Comparison of ENCODE assay signal across 20 cellular contexts in the genomic region with DNA sequence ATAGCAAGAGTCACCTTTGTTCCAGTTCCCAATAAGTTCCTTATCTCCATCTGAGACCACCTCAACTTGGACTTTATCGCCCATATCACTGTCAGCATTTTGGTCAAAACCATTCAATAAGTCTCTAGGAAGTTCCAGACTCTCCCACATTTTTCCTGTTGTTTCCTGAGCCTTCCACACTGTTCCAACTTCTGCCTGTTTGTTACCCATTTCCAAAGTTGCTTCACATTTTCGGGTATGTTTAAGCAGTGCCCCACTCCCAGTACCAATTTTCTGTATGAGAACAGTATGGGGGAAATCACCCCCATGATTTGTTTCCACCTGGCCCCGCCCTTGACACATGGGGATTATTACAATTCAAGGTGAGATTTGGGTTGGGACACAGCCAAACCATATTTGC. TPM values are rescaled to one million over a fixed set of nuclear protein-coding genes. Genes with fewer than 3 reads are reported as not detected.
A peak's percentile ranks its signal among the peaks of the same experiment; 100 is the strongest.
DNase-seq lines count a peak whose midpoint lies in the region; ATAC-seq, FAIRE-seq and TF ChIP-seq lines count a peak whose summit lies in the region.
"Had no signal": no experiment of that assay in that cellular context is flagged by ENCODE, and none has a peak within 500 bp of the region (broad histone marks: within the 10 kb centered on the region; RNA-seq: fewer than 3 reads in every experiment).

No MANE protein-coding gene starts in this region.

- intact Hi-C loops in HepG2 (cut with micrococcal nuclease; ENCODE audit: unreplicated experiment) (no loop called here), right lobe of liver (cut with DNase I) (no loop called here), gastrocnemius medialis (cut with DNase I; ENCODE audit: low total_unique reads) (no loop called here), Calu3 (cut with micrococcal nuclease; ENCODE audit: unreplicated experiment) (no loop called here)
- intact Hi-C loops in activated naive CD4-positive, alpha-beta T cell treated with anti-CD3 and anti-CD28 coated beads for 36 hours (cut with micrococcal nuclease) = no loop called here

- no peak overlapping the region for H3K4me2 ChIP-seq in HepG2 (ENCODE audit: low read depth, low read length)
- H3K4me2 ChIP-seq: BLaER1 had no signal

- in situ Hi-C loops in HepG2 (cut with HindIII; ENCODE audit: extremely low pct_ligation_motif_present, low pct_unique_long_range_greater_than_20kb) (no loop called here), gastrocnemius medialis (cut with MboI; ENCODE audit: low sequenced_read_pairs in 4 of 4) (no loop called here)

- H2AFZ ChIP-seq in HepG2 (ENCODE audit: low read length) = no peak overlapping the region
- H2AFZ ChIP-seq: GM23248 had no signal

- H3K36me3 ChIP-seq in HepG2 (replicated peaks in 1 of 2; ENCODE audit: control insufficient read depth in 1 of 2, insufficient read depth in 2 of 2, low read length in 2 of 2) = peaks cover 13 to 30% of the 10 kb centered on the region in 2 experiments
- peaks cover 0 to 23% (median 5%) of the 10 kb centered on the region in 4 donors for H3K36me3 ChIP-seq in right lobe of liver
- peaks cover 26 to 29% of the 10 kb centered on the region in 2 experiments for H3K36me3 ChIP-seq in HEK293 (ENCODE audit: control insufficient read depth in 2 of 2, insufficient read depth in 1 of 2, low read length in 2 of 2)
- H3K36me3 ChIP-seq in gastrocnemius medialis = peaks cover 0 to 29% of the 10 kb centered on the region in 2 donors

- no peaks in the 10 kb centered on the region for H4K20me1 ChIP-seq in HepG2 (ENCODE audit: insufficient read depth, low read length)
- H4K20me1 ChIP-seq: BLaER1 had no signal

- peak overlapping the region; percentile 22 for H3K27ac ChIP-seq in HepG2 (ENCODE audit: extremely low read length, insufficient read depth, low read length)
- peak overlapping the region in 1 of 3 donors; percentile 53 for H3K27ac ChIP-seq in right lobe of liver
- H3K27ac ChIP-seq in HEK293 (ENCODE audit: extremely low read depth, low read depth, low read length) = no peak overlapping the region
- H3K27ac ChIP-seq in gastrocnemius medialis = peak overlapping the region; percentile 30 to 41 (median 36)
- H3K27ac ChIP-seq: BLaER1, GM23248 had no signal

- CTCF ChIA-PET in HepG2 (lab: Yijun Ruan, JAX; ENCODE audit: low intra/inter-chr PET ratio, low total read pairs) = no interaction called here
- CTCF ChIA-PET in HEK293 (lab: Yijun Ruan, JAX) = no interaction called here
- CTCF ChIA-PET in Calu3 (lab: Charles Lee) = no interaction called here
- CTCF ChIA-PET in activated naive CD4-positive, alpha-beta T cell treated with anti-CD3 and anti-CD28 coated beads for 36 hours (lab: Charles Lee) = no interaction called here

- no peak for TF ChIP-seq POLR2A in HepG2 (IDR thresholded peaks at IDR 0.05; ENCODE audit: insufficient read depth in 1 of 2, low read depth in 2 of 2, low read length in 2 of 2)
- TF ChIP-seq POLR2A in right lobe of liver (IDR thresholded peaks at IDR 0.05) = no peak
- no peak for TF ChIP-seq POLR2A in gastrocnemius medialis (IDR thresholded peaks at IDR 0.05)

- no peaks in the 10 kb centered on the region for H3K4me1 Mint-ChIP-seq in endothelial cell (ENCODE audit: unreplicated experiment)
- H3K4me1 Mint-ChIP-seq in Calu3 (ENCODE audit: low read depth, unreplicated experiment) = no peaks in the 10 kb centered on the region
- peaks cover 11% of the 10 kb centered on the region for H3K4me1 Mint-ChIP-seq in activated naive CD4-positive, alpha-beta T cell treated with anti-CD3 and anti-CD28 coated beads for 36 hours (ENCODE audit: low read depth)

- peaks cover 5% of the 10 kb centered on the region for H3K9me3 Mint-ChIP-seq in endothelial cell (ENCODE audit: unreplicated experiment)
- no peaks in the 10 kb centered on the region for H3K9me3 Mint-ChIP-seq in Calu3 (ENCODE audit: low read depth, unreplicated experiment)
- peaks cover 1% of the 10 kb centered on the region for H3K9me3 Mint-ChIP-seq in activated naive CD4-positive, alpha-beta T cell treated with anti-CD3 and anti-CD28 coated beads for 36 hours

- no peak for TF ChIP-seq RAD21 in HepG2 (CRISPR knock-in tag; IDR thresholded peaks at IDR 0.05)

- no peak for TF ChIP-seq CTCF in HepG2 (CRISPR knock-in tag; IDR thresholded peaks at IDR 0.05)
- TF ChIP-seq CTCF in right lobe of liver (IDR thresholded peaks at IDR 0.05) = no peak
- no peak for TF ChIP-seq CTCF in HEK293 (tag by site-specific recombination; IDR thresholded peaks at IDR 0.05)
- TF ChIP-seq CTCF in endothelial cell (IDR thresholded peaks at IDR 0.05; ENCODE audit: unreplicated experiment) = no peak
- TF ChIP-seq CTCF in gastrocnemius medialis (IDR thresholded peaks at IDR 0.05 in 4 of 5, conservative IDR thresholded peaks at IDR 0.05 in 1 of 5) = no peak
- TF ChIP-seq CTCF in Calu3 (IDR thresholded peaks at IDR 0.05; ENCODE audit: unreplicated experiment) = no peak

- peaks cover 2% of the 10 kb centered on the region for H3K27me3 Mint-ChIP-seq in endothelial cell (ENCODE audit: unreplicated experiment)
- H3K27me3 Mint-ChIP-seq in Calu3 (ENCODE audit: unreplicated experiment) = no peaks in the 10 kb centered on the region
- no peaks in the 10 kb centered on the region for H3K27me3 Mint-ChIP-seq in activated naive CD4-positive, alpha-beta T cell treated with anti-CD3 and anti-CD28 coated beads for 36 hours (ENCODE audit: low read depth)
- H3K27me3 Mint-ChIP-seq: CD4-positive, alpha-beta memory T cell; IgD-negative memory B cell had no signal

- H3K4me3 ChIP-seq in HepG2 (replicated peaks in 1 of 3; ENCODE audit: insufficient read depth in 1 of 3, low read depth in 2 of 3, low read length in 3 of 3) (no peak overlapping the region), right lobe of liver (no peak overlapping the region), HEK293 (ENCODE audit: low read depth, low read length) (no peak overlapping the region), gastrocnemius medialis (no peak overlapping the region)
- H3K4me3 ChIP-seq: GM23248, HAP-1 had no signal

- H3K36me3 Mint-ChIP-seq in endothelial cell (ENCODE audit: low read depth, unreplicated experiment) (peaks cover 39% of the 10 kb centered on the region), Calu3 (ENCODE audit: insufficient read depth, unreplicated experiment) (peaks cover 14% of the 10 kb centered on the region)
- peaks cover 35% of the 10 kb centered on the region for H3K36me3 Mint-ChIP-seq in activated naive CD4-positive, alpha-beta T cell treated with anti-CD3 and anti-CD28 coated beads for 36 hours (ENCODE audit: low read depth)

- FAIRE-seq in HepG2 (lab: Jason Lieb, UNC) = no peak
- FAIRE-seq: D721Med, G401.6, GM12891, HTR-8/SVneo had no signal

- POLR2A ChIA-PET in HepG2 (lab: Yijun Ruan, JAX) = interaction anchor here (1.4 kb wide), 1 partner anchor 26 kb away, joined by 4 read pairs; no protein-coding TSS in a partner anchor
- POLR2A ChIA-PET in HEK293 (lab: Yijun Ruan, JAX) = interaction anchor here (0.6 kb wide), 1 partner anchor 230 kb away, joined by 7 read pairs; no protein-coding TSS in a partner anchor

- H3K9me3 ChIP-seq in HepG2 (ENCODE audit: low read length) (0 out of 2 replicates have a peak, but pooled peaks cover 9% of the 10 kb centered on the region), right lobe of liver (no peaks in the 10 kb centered on the region), HEK293 (ENCODE audit: control insufficient read depth, insufficient read depth, low read depth, low read length) (no peaks in the 10 kb centered on the region), gastrocnemius medialis (no peaks in the 10 kb centered on the region)

- WGBS in HepG2 (ENCODE audit: low lambda C conversion rate) = 97% methylated on average over 3 of the region's 3 CpGs
- WGBS in right lobe of liver (ENCODE audit: insufficient coverage, low coverage, low lambda C conversion rate, missing lambda C conversion rate) = 81% methylated on average over 3 of the region's 3 CpGs

- no peak for ATAC-seq in HepG2
- no peak for ATAC-seq in right lobe of liver
- ATAC-seq in gastrocnemius medialis = no peak

- H3K79me2 ChIP-seq in HepG2 (ENCODE audit: insufficient read depth, low read length) = no peaks in the 10 kb centered on the region

- H3K4me1 ChIP-seq in HepG2 (ENCODE audit: insufficient read depth, low read length) (peaks cover 18% of the 10 kb centered on the region), right lobe of liver (peaks cover 0 to 17% (median 0%) of the 10 kb centered on the region in 4 donors), HEK293 (ENCODE audit: control insufficient read depth, insufficient read depth, low read length) (no peaks in the 10 kb centered on the region), gastrocnemius medialis (peaks cover 0 to 12% of the 10 kb centered on the region in 2 donors)
- H3K4me1 ChIP-seq: BLaER1, HAP-1 had no signal

- H3K9ac ChIP-seq in HepG2 (ENCODE audit: insufficient read depth, low read depth, low read length) = no peak overlapping the region
- H3K9ac ChIP-seq: BLaER1, GM23248 had no signal

- TF ChIP-seq EP300 in HepG2 (IDR thresholded peaks at IDR 0.05; ENCODE audit: low read depth in 2 of 2, low read length in 2 of 2) (no peak), HepG2 (CRISPR knock-in tag; IDR thresholded peaks at IDR 0.05; ENCODE audit: borderline replicate concordance) (no peak)

- no peak overlapping the region for H3K27ac Mint-ChIP-seq in endothelial cell (ENCODE audit: unreplicated experiment)
- no peak overlapping the region for H3K27ac Mint-ChIP-seq in Calu3 (ENCODE audit: unreplicated experiment)
- no peak overlapping the region for H3K27ac Mint-ChIP-seq in activated naive CD4-positive, alpha-beta T cell treated with anti-CD3 and anti-CD28 coated beads for 36 hours
- H3K27ac Mint-ChIP-seq: IgD-negative memory B cell had no signal

- BruUV-seq in HepG2 (replicated peaks; lab: Mats Ljungman, UMichigan) (no TSS peak), Calu3 (replicated peaks; lab: Mats Ljungman, UMichigan) (no TSS peak)

- DNase-seq in HepG2 (ENCODE audit: low spot score) (no peak), right lobe of liver (no peak), endothelial cell (ENCODE audit: low spot score) (no peak), gastrocnemius medialis (no peak), Calu3 (no peak), NCI-H1092 (lab: John Stamatoyannopoulos, UW) (no peak)
- DNase-seq in activated naive CD4-positive, alpha-beta T cell treated with anti-CD3 and anti-CD28 coated beads for 36 hours = no peak
- DNase-seq: 8988T; CD4-positive, alpha-beta memory T cell; COR-L47; KG1 had no signal

- no peaks in the 10 kb centered on the region; a peak in 1 of 5 replicates for H3K27me3 ChIP-seq in HepG2 (ENCODE audit: control insufficient read depth in 1 of 2, insufficient read depth in 2 of 2, low read length in 2 of 2)
- H3K27me3 ChIP-seq in right lobe of liver = no peaks in the 10 kb centered on the region
- no peaks in the 10 kb centered on the region for H3K27me3 ChIP-seq in gastrocnemius medialis
- H3K27me3 ChIP-seq: BLaER1 had no signal

- H3K4me3 Mint-ChIP-seq in endothelial cell (ENCODE audit: unreplicated experiment) = peak overlapping the region; percentile 40
- no peak overlapping the region for H3K4me3 Mint-ChIP-seq in Calu3 (ENCODE audit: low read depth, unreplicated experiment)
- no peak overlapping the region for H3K4me3 Mint-ChIP-seq in activated naive CD4-positive, alpha-beta T cell treated with anti-CD3 and anti-CD28 coated beads for 36 hours

RNA-seq across cellular contexts. Expression of a gene that starts 26.7 kb away (rescaled TPM):
- total RNA-seq in HepG2 (2016; rRNA removed; fragmentation: Illumina TruSeq; extraction: Trizol) = 13.4 and 13.5 TPM in 2 replicates
- total RNA-seq in HepG2 (2016; cell fraction: cytosol; rRNA removed; fragmentation: Illumina TruSeq; extraction: Trizol; ENCODE audit: low read depth) = 8.7 and 9.3 TPM in 2 replicates
- 11.7 and 11.9 TPM in 2 replicates for total RNA-seq in HepG2 (2016; cell fraction: insoluble cytoplasmic fraction; rRNA removed; fragmentation: Illumina TruSeq; extraction: Trizol)
- total RNA-seq in HepG2 (2016; cell fraction: membrane; rRNA removed; fragmentation: Illumina TruSeq; extraction: Trizol) = 17.2 and 17.6 TPM in 2 replicates
- 9.3 and 13.9 TPM in 2 replicates for total RNA-seq in HepG2 (2016; cell fraction: nucleus; rRNA removed; fragmentation: Illumina TruSeq; extraction: Trizol)
- 14.1 and 14.6 TPM in 2 replicates for polyA plus RNA-seq in HepG2 (2011; rRNA removed)
- 12.3 and 14.8 TPM in 2 replicates for polyA plus RNA-seq in HepG2 (2011; cell fraction: cytosol; rRNA removed)
- 6.2 and 6.7 TPM in 2 replicates for polyA plus RNA-seq in HepG2 (2011; cell fraction: nucleus; rRNA removed)
- polyA plus RNA-seq in HepG2 (2012) = 12.5 and 13.1 TPM in 2 replicates
- polyA plus RNA-seq in HepG2 (2016; cell fraction: cytosol; fragmentation: Illumina TruSeq; extraction: Trizol; ENCODE audit: low read depth) = 7.3 and 7.7 TPM in 2 replicates
- 12.8 and 13.3 TPM in 2 replicates for polyA plus RNA-seq in HepG2 (2016; cell fraction: insoluble cytoplasmic fraction; fragmentation: Illumina TruSeq; extraction: Trizol; ENCODE audit: low read depth)
- 12.3 and 13.0 TPM in 2 replicates for polyA plus RNA-seq in HepG2 (2016; cell fraction: membrane; fragmentation: Illumina TruSeq; extraction: Trizol; ENCODE audit: low read depth)
- 10.7 and 11.2 TPM in 2 replicates for polyA plus RNA-seq in HepG2 (2016; cell fraction: nucleus; fragmentation: Illumina TruSeq; extraction: Trizol; ENCODE audit: insufficient read depth, low read depth)
- polyA minus RNA-seq in HepG2 (2011; rRNA and poly(A)+ RNA removed; ENCODE audit: low replicate concordance) = 22.9 and 28.7 TPM in 2 replicates
- 11.3 and 13.1 TPM in 2 replicates for polyA minus RNA-seq in HepG2 (2011; cell fraction: cytosol; rRNA and poly(A)+ RNA removed)
- 15.7 and 16.4 TPM in 2 replicates for polyA minus RNA-seq in HepG2 (2011; cell fraction: nucleus; rRNA and poly(A)+ RNA removed)
- total RNA-seq in right lobe of liver = 10 to 100 TPM; 26.2 to 44.5 (median 37.3) TPM
- 26.2 TPM for total RNA-seq in endothelial cell (ENCODE audit: unreplicated experiment)
- 100 to 1,000 TPM; 162 to 310 (median 231) TPM for total RNA-seq in gastrocnemius medialis
- total RNA-seq in Calu3 (2022) = 47.1 and 49.3 TPM in 2 replicates
- total RNA-seq in activated naive CD4-positive, alpha-beta T cell treated with anti-CD3 and anti-CD28 coated beads for 36 hours = 10 to 100 TPM; 32.2 to 32.6 TPM

RNA-seq across cellular contexts. Expression of a gene that starts 36.7 kb away (rescaled TPM):
- 90.9 and 134 TPM in 2 replicates for total RNA-seq in HepG2 (2016; rRNA removed; fragmentation: Illumina TruSeq; extraction: Trizol)
- total RNA-seq in HepG2 (2016; cell fraction: cytosol; rRNA removed; fragmentation: Illumina TruSeq; extraction: Trizol; ENCODE audit: low read depth) = 16.2 and 17.3 TPM in 2 replicates
- total RNA-seq in HepG2 (2016; cell fraction: insoluble cytoplasmic fraction; rRNA removed; fragmentation: Illumina TruSeq; extraction: Trizol) = 91.3 and 151 TPM in 2 replicates
- 27.2 and 27.7 TPM in 2 replicates for total RNA-seq in HepG2 (2016; cell fraction: membrane; rRNA removed; fragmentation: Illumina TruSeq; extraction: Trizol)
- total RNA-seq in HepG2 (2016; cell fraction: nucleus; rRNA removed; fragmentation: Illumina TruSeq; extraction: Trizol) = 39.2 and 45.9 TPM in 2 replicates
- polyA plus RNA-seq in HepG2 (2011; rRNA removed) = 67.2 and 69.3 TPM in 2 replicates
- 55.4 and 71.3 TPM in 2 replicates for polyA plus RNA-seq in HepG2 (2011; cell fraction: cytosol; rRNA removed)
- polyA plus RNA-seq in HepG2 (2011; cell fraction: nucleus; rRNA removed) = 15.4 and 18.8 TPM in 2 replicates
- 68.2 and 73.3 TPM in 2 replicates for polyA plus RNA-seq in HepG2 (2012)
- polyA plus RNA-seq in HepG2 (2016; cell fraction: cytosol; fragmentation: Illumina TruSeq; extraction: Trizol; ENCODE audit: low read depth) = 7.5 and 7.7 TPM in 2 replicates
- 144 and 152 TPM in 2 replicates for polyA plus RNA-seq in HepG2 (2016; cell fraction: insoluble cytoplasmic fraction; fragmentation: Illumina TruSeq; extraction: Trizol; ENCODE audit: low read depth)
- polyA plus RNA-seq in HepG2 (2016; cell fraction: membrane; fragmentation: Illumina TruSeq; extraction: Trizol; ENCODE audit: low read depth) = 14.8 and 15.1 TPM in 2 replicates
- 60.0 and 63.8 TPM in 2 replicates for polyA plus RNA-seq in HepG2 (2016; cell fraction: nucleus; fragmentation: Illumina TruSeq; extraction: Trizol; ENCODE audit: insufficient read depth, low read depth)
- polyA minus RNA-seq in HepG2 (2011; rRNA and poly(A)+ RNA removed; ENCODE audit: low replicate concordance) = 53.2 and 88.3 TPM in 2 replicates
- 26.9 and 29.5 TPM in 2 replicates for polyA minus RNA-seq in HepG2 (2011; cell fraction: cytosol; rRNA and poly(A)+ RNA removed)
- 24.2 and 38.3 TPM in 2 replicates for polyA minus RNA-seq in HepG2 (2011; cell fraction: nucleus; rRNA and poly(A)+ RNA removed)
- total RNA-seq in right lobe of liver = 10 to 100 TPM; 30.8 to 87.3 (median 44.0) TPM
- total RNA-seq in endothelial cell (ENCODE audit: unreplicated experiment) = 80.4 TPM
- 100 to 1,000 TPM; 243 to 279 (median 250) TPM for total RNA-seq in gastrocnemius medialis
- total RNA-seq in Calu3 (2022) = 105 and 116 TPM in 2 replicates
- total RNA-seq in activated naive CD4-positive, alpha-beta T cell treated with anti-CD3 and anti-CD28 coated beads for 36 hours = 10 to 100 TPM; 74.5 to 75.5 TPM
